In the genomic region with DNA sequence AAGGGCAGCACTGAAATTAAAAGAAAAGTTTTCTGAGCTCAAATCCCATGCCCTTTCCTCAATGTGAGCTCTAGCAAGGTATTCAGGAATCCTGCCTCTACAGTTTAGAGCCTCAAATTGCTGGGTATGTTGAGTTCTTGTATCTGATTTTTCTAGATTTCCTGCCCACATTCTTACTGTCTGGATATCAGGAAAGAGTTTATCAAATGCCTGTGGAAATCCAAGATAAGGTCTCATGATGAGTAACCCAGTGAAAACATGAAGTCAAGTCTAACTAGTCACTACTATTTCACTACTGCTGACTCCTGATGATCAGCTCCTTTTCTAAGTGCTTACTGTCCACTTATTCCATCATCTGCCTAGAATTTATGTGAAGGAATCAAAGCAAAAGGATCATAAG, we compare ENCODE assay signal across 12 cellular contexts. TPM values are rescaled to one million over a fixed set of nuclear protein-coding genes. Genes with fewer than 3 reads are reported as not detected.
DNase-seq lines count a peak whose midpoint lies in the region; FAIRE-seq and TF ChIP-seq lines count a peak whose summit lies in the region.
"Had no signal": no experiment of that assay in that cellular context is flagged by ENCODE, and none has a peak within 500 bp of the region (broad histone marks: within the 10 kb centered on the region; RNA-seq: fewer than 3 reads in every experiment).

No MANE protein-coding gene starts in this region.

- H3K4me3 Mint-ChIP-seq in HFFc6, result peak overlapping the region; percentile 44; the same call in 1 of the 2 replicates

- peaks cover 4% of the 10 kb centered on the region for H3K79me2 ChIP-seq in mesendoderm (ENCODE audit: control insufficient read depth, insufficient read depth, low read length)

- no peak overlapping the region for H2BK15ac ChIP-seq in mesendoderm (replicated peaks; ENCODE audit: low read depth)

- H3K27me3 Mint-ChIP-seq in HFFc6 (ENCODE audit: insufficient read depth), result no peaks in the 10 kb centered on the region

- FAIRE-seq in bronchial epithelial cell (lab: Jason Lieb, UNC) (no peak), D721Med (lab: Jason Lieb, UNC) (no peak)

- peak overlapping the region; percentile 61 for H3K27ac Mint-ChIP-seq in HFFc6

- in situ Hi-C loops in ACHN (cut with HindIII; ENCODE audit: low pct_ligation_motif_present, low pct_unique_long_range_greater_than_20kb, low sequenced_read_pairs), result no loop called here

- H3K36me3 ChIP-seq in bronchial epithelial cell (ENCODE audit: control insufficient read depth, insufficient read depth, low read length), result no peaks in the 10 kb centered on the region
- H3K36me3 ChIP-seq in mesendoderm (ENCODE audit: control insufficient read depth, insufficient read depth, low read length), result no peaks in the 10 kb centered on the region
- H3K36me3 ChIP-seq: ascending aorta had no signal

- H2BK5ac ChIP-seq in mesendoderm (ENCODE audit: low read length), result no peak overlapping the region

- no peak overlapping the region for H3K18ac ChIP-seq in mesendoderm (ENCODE audit: low read length)

- H4K5ac ChIP-seq in mesendoderm (ENCODE audit: low read length), result no peak overlapping the region

- no peak overlapping the region for H4K8ac ChIP-seq in mesendoderm (ENCODE audit: low read depth, low read length)

- no peak overlapping the region for H3K4me3 ChIP-seq in bronchial epithelial cell (ENCODE audit: low read depth, low read length)
- H3K4me3 ChIP-seq in mesendoderm (ENCODE audit: low read length), result no peak overlapping the region
- H3K4me3 ChIP-seq: ascending aorta had no signal

- H3K23ac ChIP-seq in mesendoderm (ENCODE audit: low read length), result no peak overlapping the region

- H3K27me3 ChIP-seq in bronchial epithelial cell (ENCODE audit: control insufficient read depth, insufficient read depth, low read length) (no peaks in the 10 kb centered on the region), mesendoderm (ENCODE audit: insufficient read depth, low read length, poor library complexity) (no peaks in the 10 kb centered on the region)
- H3K27me3 ChIP-seq: ascending aorta had no signal

- H2BK120ac ChIP-seq in mesendoderm (ENCODE audit: low read depth, low read length), result no peak overlapping the region

- TF ChIP-seq CTCF in HFFc6 (IDR thresholded peaks at IDR 0.05), result peak; percentile 51
- no peak for TF ChIP-seq CTCF in bronchial epithelial cell (IDR thresholded peaks at IDR 0.05; ENCODE audit: insufficient read depth, low read length, severe bottlenecking)
- TF ChIP-seq CTCF in D721Med (IDR thresholded peaks at IDR 0.05; ENCODE audit: insufficient read depth, missing control alignments), result no peak

- DNase-seq in ACHN (peak; percentile 46), HFFc6 (peak; percentile 76), bronchial epithelial cell (ENCODE audit: low read depth) (peak; percentile 73), mesendoderm (peak; percentile 63), HuH-7 (ENCODE audit: low spot score) (no peak), middle frontal gyrus (ENCODE audit: extremely low spot score, low spot score) (no peak), D721Med (ENCODE audit: insufficient read length, low spot score) (no peak)
- DNase-seq in stimulated activated naive CD4-positive, alpha-beta T cell treated with Interleukin-2 at 50 U/mL for 16 hours (lab: John Stamatoyannopoulos, UW), result no peak
- DNase-seq: C1 segment of cervical spinal cord, Kasumi-1, NCI-H2029 treated with DMSO at 0.1 percent for 48 hours had no signal

- peaks cover 10% of the 10 kb centered on the region for H3K79me1 ChIP-seq in mesendoderm (ENCODE audit: low read length)

- peaks cover 15% of the 10 kb centered on the region for H3K4me1 ChIP-seq in mesendoderm (ENCODE audit: control insufficient read depth, low read depth, low read length)

- no peak overlapping the region for H3K4ac ChIP-seq in mesendoderm (ENCODE audit: low read depth, low read length)

- H3K36me3 Mint-ChIP-seq in HFFc6 (ENCODE audit: low read depth), result no peaks in the 10 kb centered on the region

- H3K4me2 ChIP-seq in mesendoderm (ENCODE audit: low read length), result no peak overlapping the region

- H3K56ac ChIP-seq in mesendoderm (ENCODE audit: low read length), result no peak overlapping the region

- H3K4me1 Mint-ChIP-seq in HFFc6 (ENCODE audit: low read depth), result peaks cover 64% of the 10 kb centered on the region

- no peaks in the 10 kb centered on the region for H3K9me3 Mint-ChIP-seq in HFFc6

- H3K27ac ChIP-seq in mesendoderm (ENCODE audit: low read depth, low read length), result no peak overlapping the region

- no peak overlapping the region for H3K9ac ChIP-seq in mesendoderm (ENCODE audit: low read length)

- H2AK5ac ChIP-seq in mesendoderm (ENCODE audit: low read length), result no peak overlapping the region

RNA-seq across cellular contexts. Expression of a gene that starts 29.8 kb away (rescaled TPM):
- total RNA-seq in HFFc6 (2021; fragmentation: NEBNext Ultra II Directional; extraction: Animal tissue kit (Norgen Biotek cat#: 25700)), result 10 to 100 TPM; 27.9 to 31.4 (median 28.9) TPM
- 121 and 155 TPM in 2 replicates for total RNA-seq in bronchial epithelial cell
- 30.4 TPM for polyA plus RNA-seq in mesendoderm (2013, experiment 1 of 2)
- 31.2 TPM for polyA plus RNA-seq in mesendoderm (2013, experiment 2 of 2)

RNA-seq across cellular contexts. Expression of a gene that starts 50.4 kb away (rescaled TPM):
- total RNA-seq in HFFc6 (2021; fragmentation: NEBNext Ultra II Directional; extraction: Animal tissue kit (Norgen Biotek cat#: 25700)), result 10 to 100 TPM in 1 of 6 experiments, 1 to 10 TPM in 5; 8.3 to 11.3 (median 8.9) TPM
- total RNA-seq in bronchial epithelial cell, result 6.3 and 13.3 TPM in 2 replicates
- polyA plus RNA-seq in mesendoderm (2013, experiment 1 of 2), result 0.51 TPM
- polyA plus RNA-seq in mesendoderm (2013, experiment 2 of 2), result 0.53 TPM

Comparison
In these comparisons a context has a peak if more than half of its experiments do, and no peak if none do; other contexts are left out.
1. DNase-seq: peak in ACHN (single experiment), HFFc6 (single experiment), bronchial epithelial cell (single experiment) and mesendoderm (single experiment); none in stimulated activated naive CD4-positive, alpha-beta T cell treated with Interleukin-2 at 50 U/mL for 16 hours (single experiment), HuH-7 (single experiment), middle frontal gyrus (single experiment) and D721Med (single experiment).